Comparison of ENCODE assay signal across 20 cellular contexts in the genomic region with DNA sequence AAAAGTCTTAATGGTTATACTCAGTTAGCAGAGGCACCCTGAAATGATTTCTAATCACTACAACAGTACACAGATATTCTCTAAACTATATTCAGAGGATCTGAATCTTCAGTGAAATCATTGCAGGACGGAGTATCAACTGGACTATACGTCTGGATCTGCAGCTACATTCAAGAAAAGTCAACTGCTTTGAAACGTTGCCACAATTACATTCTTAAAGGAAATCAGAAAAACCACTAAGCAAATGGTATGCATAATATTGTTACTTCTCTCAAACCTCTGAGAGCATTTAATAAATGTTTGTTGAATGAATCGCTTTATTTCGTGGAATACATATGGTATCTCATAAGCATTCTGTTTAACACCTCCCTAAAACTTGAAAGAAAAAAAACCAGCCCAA.
"Had no signal": no experiment of that assay in that cellular context is flagged by ENCODE, and none has a peak within 500 bp of the region (broad histone marks: within the 10 kb centered on the region; RNA-seq: fewer than 3 reads in every experiment).

No MANE protein-coding gene starts in this region.

- H3K4me3 Mint-ChIP-seq: activated CD4-positive, alpha-beta T cell treated with anti-CD3 and anti-CD28 coated beads, Interleukin-2, amount 10 ng/mL, durations not matched to agents 7 days and 5 days; activated T-helper 1 cell treated with anti-CD3 and anti-CD28 coated beads, Interleukin-12 subunit alpha, Interleukin-12 subunit beta, Interleukin-2, Interleukin-4 antibody, amounts not matched to agents 30 ng/mL and 10 ng/mL and 1 ng/mL, durations not matched to agents 14 hours and 24 hours and 36 hours; T-helper 2 cell treated with Interferon-gamma antibody and Interleukin-4, amounts not matched to agents 5 μg/mL and 100 μg/mL, for 36 hours had no signal

- H3K27me3 Mint-ChIP-seq: activated CD4-positive, alpha-beta T cell treated with anti-CD3 and anti-CD28 coated beads, Interleukin-2, amount 10 ng/mL, durations not matched to agents 7 days and 5 days; naive thymus-derived CD4-positive, alpha-beta T cell had no signal

- H3K27ac Mint-ChIP-seq: activated CD4-positive, alpha-beta T cell treated with anti-CD3 and anti-CD28 coated beads, Interleukin-2, amount 10 ng/mL, durations not matched to agents 7 days and 5 days; activated T-helper 1 cell treated with anti-CD3 and anti-CD28 coated beads, Interleukin-12 subunit alpha, Interleukin-12 subunit beta, Interleukin-2, Interleukin-4 antibody, amounts not matched to agents 30 ng/mL and 10 ng/mL and 1 ng/mL, durations not matched to agents 14 hours and 24 hours and 36 hours; T-helper 2 cell treated with Interferon-gamma antibody and Interleukin-4, amounts not matched to agents 5 μg/mL and 100 μg/mL, for 36 hours had no signal

- H3K9me3 ChIP-seq: adrenal gland, body of pancreas, gastroesophageal sphincter, neutrophil, suprapubic skin, upper lobe of left lung had no signal

- ATAC-seq: body of pancreas; gastroesophageal sphincter; naive thymus-derived CD4-positive, alpha-beta T cell had no signal

- H3K27me3 ChIP-seq: adrenal gland, body of pancreas, gastroesophageal sphincter, neutrophil, suprapubic skin, upper lobe of left lung had no signal

- H3K4me3 ChIP-seq: adrenal gland, body of pancreas, gastroesophageal sphincter, suprapubic skin, upper lobe of left lung had no signal

- DNase-seq: activated CD4-positive, alpha-beta T cell treated with anti-CD3 and anti-CD28 coated beads, Interleukin-2, amount 10 ng/mL, durations not matched to agents 7 days and 5 days; activated CD4-positive, CD25-positive, alpha-beta regulatory T cell; activated CD8-positive, alpha-beta memory T cell treated with anti-CD3 and anti-CD28 coated beads for 24 hours; activated naive CD4-positive, alpha-beta T cell; adrenal gland; body of pancreas; central memory CD4-positive, alpha-beta T cell; cortex of kidney; effector CD8-positive, alpha-beta T cell; islet precursor cell; naive thymus-derived CD4-positive, alpha-beta T cell; stimulated activated CD4-positive, alpha-beta T cell treated with anti-CD3 and anti-CD28 coated beads, Interleukin-15, amount 100 ng/mL, for 24 hours; stimulated activated CD4-positive, alpha-beta T cell treated with anti-CD3 and anti-CD28 coated beads, Interleukin-4, amount 100 ng/mL, for 24 hours; stimulated activated naive CD4-positive, alpha-beta T cell treated with Interleukin-2 at 50 U/mL for 16 hours; upper lobe of left lung had no signal

- H3K36me3 ChIP-seq: adrenal gland, gastroesophageal sphincter, neutrophil, suprapubic skin, upper lobe of left lung had no signal

- H3K9me3 Mint-ChIP-seq: activated CD4-positive, alpha-beta T cell treated with anti-CD3 and anti-CD28 coated beads, Interleukin-2, amount 10 ng/mL, durations not matched to agents 7 days and 5 days; activated T-helper 1 cell treated with anti-CD3 and anti-CD28 coated beads, Interleukin-12 subunit alpha, Interleukin-12 subunit beta, Interleukin-2, Interleukin-4 antibody, amounts not matched to agents 30 ng/mL and 10 ng/mL and 1 ng/mL, durations not matched to agents 14 hours and 24 hours and 36 hours; naive thymus-derived CD4-positive, alpha-beta T cell; T-helper 2 cell treated with Interferon-gamma antibody and Interleukin-4, amounts not matched to agents 5 μg/mL and 100 μg/mL, for 36 hours had no signal

- H3K27ac ChIP-seq: adrenal gland, body of pancreas, gastroesophageal sphincter, neutrophil, suprapubic skin, upper lobe of left lung had no signal
